In genomic region chr4:14749910-14750309, GRCh38 we compare ENCODE assay signal across 8 cellular contexts.
DNase-seq lines count a peak whose midpoint lies in the region; ATAC-seq lines count a peak whose summit lies in the region.

No MANE protein-coding gene starts in this region.

- H3K36me3 Mint-ChIP-seq in activated naive CD4-positive, alpha-beta T cell treated with anti-CD3 and anti-CD28 coated beads, Interleukin-2, amount 50 U/mL, for 72 hours = peaks cover 27 to 28% of the 10 kb centered on the region in 2 donors

- peak; percentile 0 for DNase-seq in NK-92 treated with Interleukin-12 subunit alpha and Interleukin-12 subunit beta, amount 100 ng/mL, for 24 hours (lab: John Stamatoyannopoulos, UW)
- no peak for DNase-seq in NK-92 (lab: John Stamatoyannopoulos, UW; ENCODE audit: unreplicated experiment)
- DNase-seq in HS-27A (ENCODE audit: low read depth) = peak; percentile 29
- peak in 1 of 2 donors; percentile 10 for DNase-seq in activated naive CD4-positive, alpha-beta T cell treated with anti-CD3 and anti-CD28 coated beads, Interleukin-2, amount 50 U/mL, for 72 hours (ENCODE audit: low spot score in 2 of 2)
- peak; percentile 30 to 35 for DNase-seq in left colon
- DNase-seq in NOMO-1 (lab: John Stamatoyannopoulos, UW; ENCODE audit: unreplicated experiment in 2 of 2) = no peak

- intact Hi-C loops in left colon (cut with DNase I, micrococcal nuclease) = no loop called here

- no peak overlapping the region for H3K27ac Mint-ChIP-seq in activated naive CD4-positive, alpha-beta T cell treated with anti-CD3 and anti-CD28 coated beads, Interleukin-2, amount 50 U/mL, for 72 hours

- ATAC-seq in activated naive CD4-positive, alpha-beta T cell treated with anti-CD3 and anti-CD28 coated beads, Interleukin-2, amount 50 U/mL, for 72 hours = peak; percentile 48 to 64
- ATAC-seq in left colon = peak; percentile 87
- ATAC-seq in GM21825 (IDR thresholded peaks at IDR 0.05; ENCODE audit: unreplicated experiment) = no peak
- no peak for ATAC-seq in GM21515 (IDR thresholded peaks at IDR 0.05; ENCODE audit: unreplicated experiment)

- H3K9me3 Mint-ChIP-seq in activated naive CD4-positive, alpha-beta T cell treated with anti-CD3 and anti-CD28 coated beads, Interleukin-2, amount 50 U/mL, for 72 hours = peaks cover 19 to 33% of the 10 kb centered on the region in 2 donors

Comparison
In these comparisons a context has a peak if more than half of its experiments do, and no peak if none do; other contexts are left out.
1. DNase-seq: peak in NK-92 treated with Interleukin-12 subunit alpha and Interleukin-12 subunit beta, amount 100 ng/mL, for 24 hours (single experiment), HS-27A (single experiment) and left colon (2 of 2); none in NK-92 (single experiment) and NOMO-1 (0 of 2).
2. ATAC-seq: peak in activated naive CD4-positive, alpha-beta T cell treated with anti-CD3 and anti-CD28 coated beads, Interleukin-2, amount 50 U/mL, for 72 hours (2 of 2) and left colon (single experiment); none in GM21825 (single experiment) and GM21515 (single experiment).